1 cellular context compared by ENCODE assay signal in the genomic region with DNA sequence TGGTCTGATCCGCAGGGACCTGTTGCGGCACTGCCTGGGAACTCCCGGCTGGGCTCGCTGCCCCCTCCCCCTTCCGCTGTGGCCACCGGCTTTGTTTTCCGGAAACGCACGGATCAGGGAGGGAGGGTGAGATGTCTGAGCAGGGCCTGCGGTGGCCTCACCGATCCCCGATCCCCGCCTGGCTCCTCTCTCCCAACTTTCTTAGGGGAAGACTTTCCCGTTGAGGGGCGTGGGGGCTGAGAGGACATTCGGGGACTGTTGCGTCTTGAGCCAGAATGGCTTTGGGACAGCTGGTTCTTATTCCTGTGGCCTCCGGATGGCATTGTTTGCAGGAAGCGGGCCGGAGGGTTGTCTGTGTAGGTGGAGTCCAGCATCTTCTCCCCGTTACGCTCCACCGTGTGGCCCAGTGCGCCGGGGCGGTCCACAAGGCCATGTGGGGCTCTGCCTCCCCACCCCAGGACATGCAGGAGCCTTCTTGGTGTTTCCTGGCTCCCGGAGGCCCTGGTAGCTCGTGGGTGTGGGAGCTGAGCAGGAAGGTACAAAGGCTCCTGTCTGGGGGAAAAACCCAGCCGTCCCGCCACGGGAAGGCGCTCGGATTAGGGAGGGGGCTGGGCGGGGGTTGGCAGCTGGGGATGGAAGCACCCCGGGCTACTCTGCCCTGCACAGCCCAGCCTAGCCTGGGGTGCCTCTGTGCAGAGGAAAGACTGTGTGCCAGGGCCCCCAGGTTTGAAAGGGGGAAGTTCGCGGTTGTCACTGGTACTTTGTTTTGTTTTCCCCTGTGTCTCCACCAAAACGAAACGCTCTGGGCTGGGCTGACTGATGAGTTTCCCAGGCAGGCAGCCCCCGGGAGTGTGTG.
TF ChIP-seq lines count a peak whose summit lies in the region.

No MANE protein-coding gene starts in this region.

TF ChIP-seq in HepG2, 621 proteins besides CTCF, POLR2A, EP300 and RAD21 (continued from another document and continues in another):
- TF ChIP-seq, protein P1, sequence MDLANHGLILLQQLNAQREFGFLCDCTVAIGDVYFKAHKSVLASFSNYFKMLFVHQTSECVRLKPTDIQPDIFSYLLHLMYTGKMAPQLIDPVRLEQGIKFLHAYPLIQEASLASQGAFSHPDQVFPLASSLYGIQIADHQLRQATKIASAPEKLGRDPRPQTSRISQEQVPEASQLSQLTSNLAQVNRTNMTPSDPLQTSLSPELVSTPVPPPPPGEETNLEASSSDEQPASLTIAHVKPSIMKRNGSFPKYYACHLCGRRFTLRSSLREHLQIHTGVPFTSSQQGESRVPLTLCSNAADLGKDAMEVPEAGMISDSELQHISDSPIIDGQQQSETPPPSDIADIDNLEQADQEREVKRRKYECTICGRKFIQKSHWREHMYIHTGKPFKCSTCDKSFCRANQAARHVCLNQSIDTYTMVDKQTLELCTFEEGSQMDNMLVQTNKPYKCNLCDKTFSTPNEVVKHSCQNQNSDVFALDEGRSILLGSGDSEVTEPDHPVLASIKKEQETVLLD (CRISPR knock-in tag; IDR thresholded peaks at IDR 0.05; ENCODE audit: low read depth) = peak; percentile 84
- TF ChIP-seq MED8 (CRISPR knock-in tag; IDR thresholded peaks at IDR 0.05; ENCODE audit: insufficient replicate concordance) (no peak), CREM (IDR thresholded peaks at IDR 0.05) (no peak; the same call in 1 of the 2 replicates), CREM (CRISPR knock-in tag; IDR thresholded peaks at IDR 0.05) (no peak), ZNF232 (CRISPR knock-in tag; IDR thresholded peaks at IDR 0.05; ENCODE audit: borderline replicate concordance) (peak; percentile 56; the same call in 1 of the 2 replicates), ZNF7 (CRISPR knock-in tag; IDR thresholded peaks at IDR 0.05) (no peak), ZKSCAN8 (CRISPR knock-in tag; IDR thresholded peaks at IDR 0.05; ENCODE audit: borderline replicate concordance) (peak; percentile 54; the same call in 1 of the 2 replicates), SRY (CRISPR knock-in tag; IDR thresholded peaks at IDR 0.05) (peak; percentile 66; the same call in 1 of the 2 replicates), ZNF317 (CRISPR knock-in tag; IDR thresholded peaks at IDR 0.05) (no peak), MLLT10 (CRISPR knock-in tag; IDR thresholded peaks at IDR 0.05) (no peak), ZNF775 (CRISPR knock-in tag; IDR thresholded peaks at IDR 0.05; ENCODE audit: borderline replicate concordance) (no peak), HOXA3 (CRISPR knock-in tag; IDR thresholded peaks at IDR 0.05) (0 out of 2 replicates have a peak, but pooled peaks have one; percentile 44), ZNF12 (CRISPR knock-in tag; IDR thresholded peaks at IDR 0.05) (no peak; the same call in 1 of the 2 replicates), E2F1 (CRISPR knock-in tag; IDR thresholded peaks at IDR 0.05) (no peak), ZNF558 (CRISPR knock-in tag; IDR thresholded peaks at IDR 0.05; ENCODE audit: borderline replicate concordance) (no peak), MED13 (CRISPR knock-in tag; IDR thresholded peaks at IDR 0.05) (no peak), RFX3 (CRISPR knock-in tag; IDR thresholded peaks at IDR 0.05) (no peak), PITX1 (CRISPR knock-in tag; IDR thresholded peaks at IDR 0.05) (peak; percentile 54; the same call in 1 of the 2 replicates), JUNB (CRISPR knock-in tag; IDR thresholded peaks at IDR 0.05; ENCODE audit: borderline replicate concordance) (no peak), ZEB1 (IDR thresholded peaks at IDR 0.05; ENCODE audit: insufficient replicate concordance, low read depth) (no peak), AKNA (CRISPR knock-in tag; IDR thresholded peaks at IDR 0.05; ENCODE audit: borderline replicate concordance) (no peak), ZBTB8A (CRISPR knock-in tag; IDR thresholded peaks at IDR 0.05; ENCODE audit: borderline replicate concordance, low read depth) (no peak), ZBTB34 (CRISPR knock-in tag; IDR thresholded peaks at IDR 0.05) (no peak), CHCHD3 (CRISPR knock-in tag; IDR thresholded peaks at IDR 0.05) (no peak), ZIK1 (CRISPR knock-in tag; IDR thresholded peaks at IDR 0.05; ENCODE audit: borderline replicate concordance, low read depth) (0 out of 2 replicates have a peak, but pooled peaks have one; percentile 43), CERS6 (CRISPR knock-in tag; IDR thresholded peaks at IDR 0.05) (no peak), IRF9 (CRISPR knock-in tag; IDR thresholded peaks at IDR 0.05; ENCODE audit: borderline replicate concordance) (0 out of 2 replicates have a peak, but pooled peaks have one; percentile 25), HMGXB4 (CRISPR knock-in tag; IDR thresholded peaks at IDR 0.05; ENCODE audit: borderline replicate concordance in 1 of 2, low read depth in 1 of 2) (peak; percentile 39 to 91; a peak in 3 of 4 replicates), SNAI1 (CRISPR knock-in tag; IDR thresholded peaks at IDR 0.05; ENCODE audit: borderline replicate concordance) (no peak), NR2F1 (CRISPR knock-in tag; IDR thresholded peaks at IDR 0.05) (no peak), ZNF451 (CRISPR knock-in tag; IDR thresholded peaks at IDR 0.05) (0 out of 2 replicates have a peak, but pooled peaks have one; percentile 58), KAT8 (CRISPR knock-in tag; IDR thresholded peaks at IDR 0.05) (peak; percentile 62), ZNF543 (CRISPR knock-in tag; IDR thresholded peaks at IDR 0.05) (0 out of 2 replicates have a peak, but pooled peaks have one; percentile 51), TRIM22 (IDR thresholded peaks at IDR 0.05) (no peak), HNF4G (IDR thresholded peaks at IDR 0.05; ENCODE audit: borderline replicate concordance, low read depth, low read length) (no peak), HNF4G (CRISPR knock-in tag; IDR thresholded peaks at IDR 0.05; ENCODE audit: borderline replicate concordance, low read depth) (no peak), UBTF (CRISPR knock-in tag; IDR thresholded peaks at IDR 0.05) (peak; percentile 86)
- TF ChIP-seq, protein P2, sequence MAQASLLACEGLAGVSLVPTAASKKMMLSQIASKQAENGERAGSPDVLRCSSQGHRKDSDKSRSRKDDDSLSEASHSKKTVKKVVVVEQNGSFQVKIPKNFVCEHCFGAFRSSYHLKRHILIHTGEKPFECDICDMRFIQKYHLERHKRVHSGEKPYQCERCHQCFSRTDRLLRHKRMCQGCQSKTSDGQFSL (CRISPR knock-in tag; IDR thresholded peaks at IDR 0.05) = peak; percentile 71; the same call in 1 of the 2 replicates
